ENCODE assay signal across 9 cellular contexts in the genomic region with DNA sequence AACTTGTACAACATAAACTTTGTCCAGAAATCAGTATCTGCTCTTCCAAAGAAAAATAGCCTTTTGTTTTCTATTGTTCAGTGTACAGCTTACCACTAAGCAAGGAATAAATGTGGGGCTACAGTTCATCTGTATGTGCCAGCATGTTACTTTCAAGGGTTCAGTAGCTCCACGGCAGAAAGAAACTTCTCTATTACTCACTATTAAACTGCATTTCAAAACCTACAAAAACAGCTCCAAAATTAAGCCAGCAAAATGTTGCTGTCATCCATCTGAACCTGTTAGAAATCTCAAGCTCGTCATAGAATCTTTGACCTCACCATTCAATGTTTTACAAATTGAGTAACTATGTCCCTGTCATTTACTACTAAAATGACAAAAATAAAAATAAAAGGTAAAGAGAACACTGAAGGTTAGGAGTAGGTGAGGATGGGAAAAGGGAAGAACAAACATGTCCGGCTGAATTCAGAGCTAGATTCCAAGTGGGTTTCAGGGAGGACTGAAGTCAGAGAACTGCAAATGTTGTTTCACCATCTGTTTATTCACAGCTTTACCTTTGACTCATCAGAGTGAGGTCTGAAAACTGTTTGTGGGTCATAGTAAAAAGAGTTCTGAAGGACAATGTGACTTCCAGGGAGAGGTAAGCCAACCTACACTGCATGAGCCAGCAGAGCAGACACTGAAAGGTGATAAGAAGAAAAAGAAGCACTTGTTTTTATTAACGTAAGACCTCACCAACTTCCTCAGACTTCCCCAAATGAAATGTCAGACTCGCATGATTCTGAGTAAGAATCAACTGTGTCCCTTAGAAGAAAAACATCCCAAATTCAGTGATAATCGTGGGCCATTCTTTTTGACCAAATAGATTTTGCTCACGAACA.
DNase-seq lines count a peak whose midpoint lies in the region; ATAC-seq and TF ChIP-seq lines count a peak whose summit lies in the region.
"Had no signal": no experiment of that assay in that cellular context is flagged by ENCODE, and none has a peak within 500 bp of the region (broad histone marks: within the 10 kb centered on the region; RNA-seq: fewer than 3 reads in every experiment).

No MANE protein-coding gene starts in this region.

- peaks cover 52% of the 10 kb centered on the region for H3K4me1 Mint-ChIP-seq in activated naive CD8-positive, alpha-beta T cell treated with anti-CD3 and anti-CD28 coated beads, Interleukin-2, amount 10 ng/mL, durations not matched to agents 7 days and 5 days
- H3K4me1 Mint-ChIP-seq in memory B cell = peaks cover 44% of the 10 kb centered on the region

- H3K27me3 Mint-ChIP-seq in activated naive CD8-positive, alpha-beta T cell treated with anti-CD3 and anti-CD28 coated beads, Interleukin-2, amount 10 ng/mL, durations not matched to agents 7 days and 5 days = no peaks in the 10 kb centered on the region
- peaks cover 2% of the 10 kb centered on the region for H3K27me3 Mint-ChIP-seq in memory B cell

- ATAC-seq in activated naive CD8-positive, alpha-beta T cell treated with anti-CD3 and anti-CD28 coated beads, Interleukin-2, amount 10 ng/mL, durations not matched to agents 7 days and 5 days (ENCODE audit: low read depth) = peak; percentile 23
- peak; percentile 41 for ATAC-seq in memory B cell (ENCODE audit: low read depth)
- no peak for ATAC-seq in GM19035 (IDR thresholded peaks at IDR 0.05; ENCODE audit: unreplicated experiment)
- ATAC-seq in GM19455 (IDR thresholded peaks at IDR 0.05; ENCODE audit: unreplicated experiment) = no peak
- ATAC-seq: K562 had no signal

- H3K27ac ChIP-seq in HEK293 (ENCODE audit: extremely low read depth, low read depth, low read length) = no peak overlapping the region; the same call in 1 of the 2 replicates

- CTCF ChIA-PET in HEK293 (lab: Yijun Ruan, JAX) = interaction anchor here (0.6 to 1.3 kb wide), 5 partner anchors 9 to 65 kb away, joined by 3 to 6 read pairs (median 3); partner anchors contain the start of gene ATXN1

- peaks cover 32% of the 10 kb centered on the region for H3K4me1 ChIP-seq in HEK293 (ENCODE audit: control insufficient read depth, insufficient read depth, low read length)

- peaks cover 10% of the 10 kb centered on the region for H3K36me3 Mint-ChIP-seq in activated naive CD8-positive, alpha-beta T cell treated with anti-CD3 and anti-CD28 coated beads, Interleukin-2, amount 10 ng/mL, durations not matched to agents 7 days and 5 days
- peaks cover 2% of the 10 kb centered on the region for H3K36me3 Mint-ChIP-seq in memory B cell

- peak overlapping the region; percentile 81 for H3K4me3 Mint-ChIP-seq in activated naive CD8-positive, alpha-beta T cell treated with anti-CD3 and anti-CD28 coated beads, Interleukin-2, amount 10 ng/mL, durations not matched to agents 7 days and 5 days
- peak overlapping the region; percentile 21 for H3K4me3 Mint-ChIP-seq in memory B cell

- no peaks in the 10 kb centered on the region for H3K9me3 ChIP-seq in HEK293 (ENCODE audit: control insufficient read depth, insufficient read depth, low read depth, low read length)

- peak; percentile 42 for DNase-seq in A172 (ENCODE audit: low spot score)
- DNase-seq in activated naive CD8-positive, alpha-beta T cell treated with anti-CD3 and anti-CD28 coated beads, Interleukin-2, amount 10 ng/mL, durations not matched to agents 7 days and 5 days = no peak
- no peak for DNase-seq in memory B cell (ENCODE audit: low spot score in 2 of 2)
- DNase-seq in NCI-H2227 treated with DMSO at 0.1 percent for 48 hours (lab: John Stamatoyannopoulos, UW) = no peak
- no peak for DNase-seq in NCI-H1048 (lab: John Stamatoyannopoulos, UW)

- POLR2A ChIA-PET in HEK293 (lab: Yijun Ruan, JAX) = interaction anchor here (1.4 kb wide), 1 partner anchor 64 kb away, joined by 6 read pairs; no protein-coding TSS in a partner anchor
- POLR2A ChIA-PET in activated naive CD8-positive, alpha-beta T cell treated with anti-CD3 and anti-CD28 coated beads, Interleukin-2, amount 10 ng/mL, durations not matched to agents 7 days and 5 days (lab: Charles Lee) = interaction anchor here (0.8 to 1.4 kb wide), 2 partner anchors 10 to 62 kb away, joined by 5 to 8 read pairs; partner anchors contain the start of gene ATXN1

- peak overlapping the region; percentile 82 for H3K27ac Mint-ChIP-seq in activated naive CD8-positive, alpha-beta T cell treated with anti-CD3 and anti-CD28 coated beads, Interleukin-2, amount 10 ng/mL, durations not matched to agents 7 days and 5 days
- peak overlapping the region; percentile 38 for H3K27ac Mint-ChIP-seq in memory B cell

- no peak overlapping the region for H3K4me3 ChIP-seq in HEK293 (ENCODE audit: low read depth, low read length)
- H3K4me3 ChIP-seq: K562 had no signal

- TF ChIP-seq CTCF in HEK293 (tag by site-specific recombination; IDR thresholded peaks at IDR 0.05) = no peak

- H3K9me3 Mint-ChIP-seq in activated naive CD8-positive, alpha-beta T cell treated with anti-CD3 and anti-CD28 coated beads, Interleukin-2, amount 10 ng/mL, durations not matched to agents 7 days and 5 days = no peaks in the 10 kb centered on the region
- H3K9me3 Mint-ChIP-seq in memory B cell = no peaks in the 10 kb centered on the region

- no peaks in the 10 kb centered on the region for H3K36me3 ChIP-seq in HEK293 (ENCODE audit: control insufficient read depth in 2 of 2, insufficient read depth in 1 of 2, low read length in 2 of 2)

TF ChIP-seq in HEK293, 187 proteins besides CTCF, POLR2A, EP300 and RAD21:
- TF ChIP-seq ZNF10 (tag by site-specific recombination; IDR thresholded peaks at IDR 0.05) (peak; percentile 56; the same call in 1 of the 2 replicates), ZBTB17 (tag by site-specific recombination; IDR thresholded peaks at IDR 0.05) (0 out of 2 replicates have a peak, but pooled peaks have one; percentile 13), ZNF146 (tag by site-specific recombination; IDR thresholded peaks at IDR 0.05) (no peak)
- TF ChIP-seq, protein P1, sequence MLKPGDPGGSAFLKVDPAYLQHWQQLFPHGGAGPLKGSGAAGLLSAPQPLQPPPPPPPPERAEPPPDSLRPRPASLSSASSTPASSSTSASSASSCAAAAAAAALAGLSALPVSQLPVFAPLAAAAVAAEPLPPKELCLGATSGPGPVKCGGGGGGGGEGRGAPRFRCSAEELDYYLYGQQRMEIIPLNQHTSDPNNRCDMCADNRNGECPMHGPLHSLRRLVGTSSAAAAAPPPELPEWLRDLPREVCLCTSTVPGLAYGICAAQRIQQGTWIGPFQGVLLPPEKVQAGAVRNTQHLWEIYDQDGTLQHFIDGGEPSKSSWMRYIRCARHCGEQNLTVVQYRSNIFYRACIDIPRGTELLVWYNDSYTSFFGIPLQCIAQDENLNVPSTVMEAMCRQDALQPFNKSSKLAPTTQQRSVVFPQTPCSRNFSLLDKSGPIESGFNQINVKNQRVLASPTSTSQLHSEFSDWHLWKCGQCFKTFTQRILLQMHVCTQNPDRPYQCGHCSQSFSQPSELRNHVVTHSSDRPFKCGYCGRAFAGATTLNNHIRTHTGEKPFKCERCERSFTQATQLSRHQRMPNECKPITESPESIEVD (tag by site-specific recombination; IDR thresholded peaks at IDR 0.05) = peak; percentile 64

Comparison
In these comparisons a context has a peak if more than half of its experiments do, and no peak if none do; other contexts are left out.
1. ATAC-seq: peak in activated naive CD8-positive, alpha-beta T cell treated with anti-CD3 and anti-CD28 coated beads, Interleukin-2, amount 10 ng/mL, durations not matched to agents 7 days and 5 days (single experiment) and memory B cell (single experiment); none in GM19035 (single experiment) and GM19455 (single experiment).